Comparison of ENCODE assay signal across 18 cellular contexts in genomic region chr10:131838921-131839320, GRCh38.
DNase-seq lines count a peak whose midpoint lies in the region; ATAC-seq lines count a peak whose summit lies in the region.
"Had no signal": no experiment of that assay in that cellular context is flagged by ENCODE, and none has a peak within 500 bp of the region (broad histone marks: within the 10 kb centered on the region; RNA-seq: fewer than 3 reads in every experiment).

No MANE protein-coding gene starts in this region.

- peak; percentile 26 for DNase-seq in cardiac septum (ENCODE audit: low spot score)
- no peak for DNase-seq in left cardiac atrium
- DNase-seq in left lobe of liver (ENCODE audit: low spot score), result peak; percentile 28
- DNase-seq in sciatic nerve (ENCODE audit: low spot score), result peak; percentile 15
- DNase-seq in OCI-M1 (lab: John Stamatoyannopoulos, UW), result no peak
- no peak for DNase-seq in NCI-H2171 treated with DMSO at 0.1 percent for 48 hours (lab: John Stamatoyannopoulos, UW)
- no peak for DNase-seq in effector CD4-positive, alpha-beta T cell
- DNase-seq: CD4-positive, CD25-positive, alpha-beta regulatory T cell; DMS79 treated with DMSO at 0.1 percent for 48 hours; Kasumi-1; NCI-H2107; NCI-H226; NCI-H524; NCI-H774; NK-92 treated with Interleukin-12 subunit alpha and Interleukin-12 subunit beta, amount 100 ng/mL, for 24 hours; SJCRH30 had no signal

- intact Hi-C loops in cardiac septum (cut with DNase I), result no loop called here
- intact Hi-C loops in left cardiac atrium (cut with DNase I), result no loop called here
- intact Hi-C loops in sciatic nerve (cut with DNase I), result no loop called here

- ATAC-seq in left cardiac atrium (no peak), left lobe of liver (no peak), sciatic nerve (no peak)
- ATAC-seq: HCT116, Panc1 had no signal

Comparison
In these comparisons a context has a peak if more than half of its experiments do, and no peak if none do; other contexts are left out.
1. DNase-seq: peak in cardiac septum (single experiment), left lobe of liver (single experiment) and sciatic nerve (single experiment); none in left cardiac atrium (single experiment), OCI-M1 (single experiment), NCI-H2171 treated with DMSO at 0.1 percent for 48 hours (single experiment) and effector CD4-positive, alpha-beta T cell (single experiment).